ENCODE assay signal across 27 cellular contexts in the genomic region with DNA sequence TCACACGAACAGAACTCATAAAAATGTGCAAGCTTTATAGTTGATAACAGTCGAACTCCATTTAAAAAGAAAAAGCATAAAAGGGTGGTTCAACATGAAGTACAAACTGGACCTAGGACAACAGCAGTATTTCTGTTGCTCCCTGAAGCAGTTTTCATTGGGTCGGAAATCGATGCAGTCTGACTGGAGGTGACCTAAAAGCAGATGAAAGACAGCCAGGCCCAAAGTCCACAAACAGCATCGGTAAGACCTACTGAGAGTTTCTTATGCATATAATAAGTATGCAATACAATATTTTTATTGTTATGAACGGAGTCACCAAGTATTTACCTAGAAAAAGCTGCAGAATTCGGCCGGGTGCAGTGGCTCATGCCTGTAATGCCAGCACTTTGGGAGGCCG.
"Had no signal": no experiment of that assay in that cellular context is flagged by ENCODE, and none has a peak within 500 bp of the region (broad histone marks: within the 10 kb centered on the region; RNA-seq: fewer than 3 reads in every experiment).

No MANE protein-coding gene starts in this region.

- H3K27ac ChIP-seq: SK-N-MC, VCaP had no signal

- ATAC-seq: activated T-helper 17 cell treated with anti-CD3 and anti-CD28 coated beads, Interleukin-2, amount 50 U/mL, for 72 hours; K562; Panc1; T-cell had no signal

- H3K4me3 ChIP-seq: K562, SK-N-MC had no signal

- DNase-seq: activated CD4-positive, alpha-beta memory T cell treated with anti-CD3 and anti-CD28 coated beads for 36 hours; activated CD4-positive, alpha-beta T cell treated with anti-CD3 and anti-CD28 coated beads, Interleukin-2, amount 10 ng/mL, durations not matched to agents 7 days and 5 days; activated CD4-positive, CD25-positive, alpha-beta regulatory T cell; activated CD8-positive, alpha-beta memory T cell treated with anti-CD3 and anti-CD28 coated beads for 24 hours; activated gamma-delta T cell; activated naive CD4-positive, alpha-beta T cell treated with anti-CD3 and anti-CD28 coated beads for 36 hours; activated naive CD8-positive, alpha-beta T cell treated with anti-CD3 and anti-CD28 coated beads for 36 hours; activated T-cell treated with anti-CD3 and anti-CD28 coated beads, Interleukin-2, amount 50 U/mL, for 48 hours; Karpas-422; MM.1S; NCI-H1105; NCI-H1436; NCI-H1694 treated with DMSO at 0.1 percent for 48 hours; NCI-H2029 treated with DMSO at 0.1 percent for 48 hours; NCI-H345; NCI-H510A; NCI-H69; NK-92 treated with Interleukin-12 subunit alpha and Interleukin-12 subunit beta, amount 100 ng/mL, for 24 hours; OCI-M1; RPMI8226; T-cell; T-helper 2 cell had no signal
